Comparison of ENCODE assay signal across 3 cellular contexts in genomic region chr5:56607074-56607473, GRCh38.
TF ChIP-seq lines count a peak whose summit lies in the region.

No MANE protein-coding gene starts in this region.

TF ChIP-seq in SK-N-SH treated with all-trans-retinoic acid at 6 μM for 48 hours, 23 proteins besides CTCF, POLR2A, EP300 and RAD21 (continued from another document):
- TF ChIP-seq POU6F1 (CRISPR knock-in tag; IDR thresholded peaks at IDR 0.05; ENCODE audit: borderline replicate concordance, low read depth) (no peak), TSHZ2 (CRISPR knock-in tag; IDR thresholded peaks at IDR 0.05) (no peak), CREB5 (CRISPR knock-in tag; IDR thresholded peaks at IDR 0.05; ENCODE audit: low read depth) (no peak)

TF ChIP-seq in SK-N-SH, 30 proteins besides CTCF, POLR2A, EP300 and RAD21 (continued from another document):
- TF ChIP-seq EZH2phosphoT487 (IDR thresholded peaks at IDR 0.05; ENCODE audit: borderline replicate concordance, low read depth) (no peak), USF1 (IDR thresholded peaks at IDR 0.05; ENCODE audit: borderline replicate concordance, low read depth) (no peak), NFIC (IDR thresholded peaks at IDR 0.05; ENCODE audit: borderline replicate concordance) (no peak), USF2 (IDR thresholded peaks at IDR 0.05; ENCODE audit: borderline replicate concordance, low read depth, low read length) (no peak), TEAD4 (IDR thresholded peaks at IDR 0.05; ENCODE audit: borderline replicate concordance, insufficient read depth) (no peak), SIN3A (IDR thresholded peaks at IDR 0.05; ENCODE audit: borderline replicate concordance, low read depth, low read length) (no peak), FOXJ3 (CRISPR knock-in tag; IDR thresholded peaks at IDR 0.05) (no peak), NRF1 (IDR thresholded peaks at IDR 0.05; ENCODE audit: low read depth, low read length) (no peak), IRF3 (IDR thresholded peaks at IDR 0.05; ENCODE audit: low read depth, low read length) (no peak)

TF ChIP-seq in HepG2, 621 proteins besides CTCF, POLR2A, EP300 and RAD21 (continued from another document):
- no peak for TF ChIP-seq REST (IDR thresholded peaks at IDR 0.05; ENCODE audit: borderline replicate concordance in 1 of 2, low read depth in 1 of 2, low read length in 2 of 2)
- TF ChIP-seq ZNF24 (IDR thresholded peaks at IDR 0.05): no peak
- TF ChIP-seq ZFP36L2 (CRISPR knock-in tag; IDR thresholded peaks at IDR 0.05): no peak
- no peak for TF ChIP-seq HNF1A (IDR thresholded peaks at IDR 0.05; ENCODE audit: low read depth)
- TF ChIP-seq HNF1A (CRISPR knock-in tag; IDR thresholded peaks at IDR 0.05; ENCODE audit: borderline replicate concordance): no peak
- no peak for TF ChIP-seq ZNF20 (CRISPR knock-in tag; IDR thresholded peaks at IDR 0.05)
- TF ChIP-seq TGIF2 (CRISPR knock-in tag; IDR thresholded peaks at IDR 0.05): no peak
- TF ChIP-seq USF2 (IDR thresholded peaks at IDR 0.05; ENCODE audit: low read depth, low read length): no peak
- no peak for TF ChIP-seq USF2 (CRISPR knock-in tag; IDR thresholded peaks at IDR 0.05; ENCODE audit: borderline replicate concordance)
- no peak for TF ChIP-seq ESRRA (CRISPR knock-in tag; IDR thresholded peaks at IDR 0.05; ENCODE audit: low read depth)
- TF ChIP-seq ZBTB3 (CRISPR knock-in tag; IDR thresholded peaks at IDR 0.05; ENCODE audit: borderline replicate concordance, low read depth): no peak
- no peak for TF ChIP-seq ZNF329 (CRISPR knock-in tag; IDR thresholded peaks at IDR 0.05; ENCODE audit: low read depth)
- TF ChIP-seq ZNF280B (CRISPR knock-in tag; IDR thresholded peaks at IDR 0.05; ENCODE audit: borderline replicate concordance): no peak
